8 cellular contexts compared by ENCODE assay signal in genomic region chr9:136728080-136728547, GRCh38. TPM values are rescaled to one million over a fixed set of nuclear protein-coding genes. Genes with fewer than 3 reads are reported as not detected.
A peak's percentile ranks its signal among the peaks of the same experiment; 100 is the strongest.
DNase-seq lines count a peak whose midpoint lies in the region; ATAC-seq and TF ChIP-seq lines count a peak whose summit lies in the region.

No MANE protein-coding gene starts in this region.

- ATAC-seq in HG03354 (IDR thresholded peaks at IDR 0.05; ENCODE audit: poor library complexity, severe bottlenecking, unreplicated experiment) (peak; percentile 70), lower lobe of right lung (peak; percentile 87 to 95)

- H3K27ac ChIP-seq in dorsolateral prefrontal cortex (peak overlapping the region in 54 of 59 donors; percentile 1 to 93 (median 75)), lower lobe of right lung (peak overlapping the region; percentile 84)

- peaks cover 48% of the 10 kb centered on the region for H3K4me1 ChIP-seq in lower lobe of right lung

- H3K9me3 ChIP-seq in lower lobe of right lung = no peaks in the 10 kb centered on the region

- peaks cover 37% of the 10 kb centered on the region for H3K36me3 ChIP-seq in lower lobe of right lung

- in situ Hi-C loops in GM18951 (cut with MboI; ENCODE audit: low sequenced_read_pairs, unreplicated experiment) = no loop called here

- peak overlapping the region; percentile 63 to 100 (median 89) for H3K4me3 ChIP-seq in dorsolateral prefrontal cortex
- peak overlapping the region; percentile 93 for H3K4me3 ChIP-seq in lower lobe of right lung

- peak; percentile 85 to 100 (median 96) for TF ChIP-seq CTCF in dorsolateral prefrontal cortex (IDR thresholded peaks at IDR 0.05 in 54 of 56, conservative IDR thresholded peaks at IDR 0.05 in 2 of 56; ENCODE audit: low read depth in 1 of 56, partially characterized antibody in 56 of 56)
- peak; percentile 95 for TF ChIP-seq CTCF in lower lobe of right lung (IDR thresholded peaks at IDR 0.05)

- H3K27me3 ChIP-seq in dorsolateral prefrontal cortex (no peaks in the 10 kb centered on the region), lower lobe of right lung (ENCODE audit: low read depth) (no peaks in the 10 kb centered on the region)

- intact Hi-C loops in dorsolateral prefrontal cortex (cut with DNase I) = loop anchor here (2.0 to 10.0 kb wide), 2 partner anchors 243 to 245 kb away; partner anchors contain the start of gene SEC16A (in 2 of the 2)
- intact Hi-C loops in lower lobe of right lung (cut with DNase I) = no loop called here

- DNase-seq in AG20443 (ENCODE audit: low spot score) (peak; percentile 98), NCI-H526 treated with DMSO at 0.1 percent for 48 hours (lab: John Stamatoyannopoulos, UW) (peak; percentile 7), dorsolateral prefrontal cortex (peak; percentile 66 to 91 (median 85)), lower lobe of right lung (peak; percentile 95)
- peak; percentile 90 to 92 for DNase-seq in activated CD4-positive, alpha-beta T cell treated with anti-CD3 and anti-CD28 coated beads, Interleukin-2, amount 50 U/mL, for 4 hours
- DNase-seq in stimulated activated CD4-positive, alpha-beta T cell treated with anti-CD3 and anti-CD28 coated beads, Interleukin-4, amount 100 ng/mL, for 48 hours (ENCODE audit: low read depth in 2 of 2) = peak; percentile 88 to 94

- peak; percentile 99 for TF ChIP-seq POLR2A in GM18951 (IDR thresholded peaks at IDR 0.05; ENCODE audit: extremely low read depth, insufficient read depth, insufficient read length)

RNA-seq across cellular contexts. Expression of gene LCN10, which starts 14.6 kb away (rescaled TPM):
- 1 to 10 TPM in 76 of 120 experiments, under 1 TPM in 39, not detected in 5; 0.14 to 8.5 (median 1.5) TPM for total RNA-seq in dorsolateral prefrontal cortex
- total RNA-seq in lower lobe of right lung = 2.5 TPM

RNA-seq across cellular contexts. Expression of gene DIPK1B, which starts 15.7 kb away (rescaled TPM):
- total RNA-seq in dorsolateral prefrontal cortex (10 to 100 TPM; 12.6 to 48.9 (median 34.9) TPM), lower lobe of right lung (15.1 TPM)

RNA-seq across cellular contexts. Expression of gene LCN6, which starts 20.2 kb away (rescaled TPM):
- total RNA-seq in dorsolateral prefrontal cortex (10 to 100 TPM in 1 of 120 experiments, 1 to 10 TPM in 70, under 1 TPM in 6, not detected in 43; 0.52 to 10.9 (median 2.1) TPM), lower lobe of right lung (2.9 TPM)

RNA-seq across cellular contexts. Expression of gene LCN8, which starts 29.9 kb away (rescaled TPM):
- total RNA-seq in dorsolateral prefrontal cortex (1 to 10 TPM in 16 of 120 experiments, under 1 TPM in 58, not detected in 46; 0.16 to 2.8 (median 0.72) TPM), lower lobe of right lung (not detected)

RNA-seq across cellular contexts. Expression of gene LCN15, which starts 36.2 kb away (rescaled TPM):
- 10 to 100 TPM in 2 of 120 experiments, 1 to 10 TPM in 108, under 1 TPM in 10; 0.32 to 11.1 (median 3.0) TPM for total RNA-seq in dorsolateral prefrontal cortex
- total RNA-seq in lower lobe of right lung = not detected

Comparison
In these comparisons a context has a peak if more than half of its experiments do, and no peak if none do; other contexts are left out.
1. Peak in every context shown above with its lines: DNase-seq, ATAC-seq, H3K4me3 ChIP-seq and H3K27ac ChIP-seq.
2. DNase-seq: peak in every context shown above with its lines; median percentile 98 in AG20443; 95 in lower lobe of right lung; 91 in activated CD4-positive, alpha-beta T cell treated with anti-CD3 and anti-CD28 coated beads, Interleukin-2, amount 50 U/mL, for 4 hours; 91 in stimulated activated CD4-positive, alpha-beta T cell treated with anti-CD3 and anti-CD28 coated beads, Interleukin-4, amount 100 ng/mL, for 48 hours; 85 in dorsolateral prefrontal cortex; 7 in NCI-H526 treated with DMSO at 0.1 percent for 48 hours.